ENCODE assay signal across 18 cellular contexts in the genomic region with DNA sequence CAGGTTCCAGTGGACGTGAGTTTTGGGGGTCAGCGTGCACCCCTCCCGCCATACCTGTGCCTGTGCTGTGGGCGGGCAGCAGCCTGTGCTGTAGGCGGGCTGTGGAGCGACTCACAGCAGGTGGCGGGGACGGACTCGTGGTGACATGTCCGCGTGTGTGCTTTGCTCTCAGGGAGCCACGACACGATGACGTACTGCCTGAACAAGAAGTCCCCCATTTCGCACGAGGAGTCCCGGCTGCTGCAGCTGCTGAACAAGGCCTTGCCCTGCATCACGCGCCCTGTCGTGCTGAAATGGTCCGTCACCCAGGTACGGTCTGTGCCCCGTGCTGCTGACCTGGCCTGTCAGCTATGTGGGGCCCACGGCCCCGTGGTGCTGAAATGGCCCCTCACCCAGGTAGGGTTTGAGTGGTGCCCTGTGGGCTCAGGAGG.
"Had no signal": no experiment of that assay in that cellular context is flagged by ENCODE, and none has a peak within 500 bp of the region (broad histone marks: within the 10 kb centered on the region; RNA-seq: fewer than 3 reads in every experiment).

No MANE protein-coding gene starts in this region.

- H3K27me3 ChIP-seq: breast epithelium, esophagus squamous epithelium, neural progenitor cell had no signal

- H2AFZ ChIP-seq: neural progenitor cell, parathyroid adenoma had no signal

- H3K79me2 ChIP-seq: parathyroid adenoma had no signal

- H3K27ac Mint-ChIP-seq: activated CD4-positive, alpha-beta memory T cell treated with anti-CD3 and anti-CD28 coated beads, Interleukin-2, amount 10 ng/mL, durations not matched to agents 7 days and 5 days; activated naive CD8-positive, alpha-beta T cell treated with anti-CD3 and anti-CD28 coated beads, Interleukin-2, amount 10 ng/mL, durations not matched to agents 7 days and 5 days; neural progenitor cell; type B pancreatic cell had no signal

- H3K27ac ChIP-seq: breast epithelium, esophagus squamous epithelium, neural progenitor cell, parathyroid adenoma had no signal

- H3K9ac ChIP-seq: neural progenitor cell, parathyroid adenoma had no signal

- H3K27me3 Mint-ChIP-seq: activated CD4-positive, alpha-beta memory T cell treated with anti-CD3 and anti-CD28 coated beads, Interleukin-2, amount 10 ng/mL, durations not matched to agents 7 days and 5 days; activated naive CD8-positive, alpha-beta T cell treated with anti-CD3 and anti-CD28 coated beads, Interleukin-2, amount 10 ng/mL, durations not matched to agents 7 days and 5 days; type B pancreatic cell had no signal

- ATAC-seq: right cardiac atrium had no signal

- H3K4me3 Mint-ChIP-seq: activated CD4-positive, alpha-beta memory T cell treated with anti-CD3 and anti-CD28 coated beads, Interleukin-2, amount 10 ng/mL, durations not matched to agents 7 days and 5 days; activated naive CD8-positive, alpha-beta T cell treated with anti-CD3 and anti-CD28 coated beads, Interleukin-2, amount 10 ng/mL, durations not matched to agents 7 days and 5 days; neural progenitor cell; type B pancreatic cell had no signal

- DNase-seq: activated CD4-positive, alpha-beta memory T cell treated with anti-CD3 and anti-CD28 coated beads, Interleukin-2, amount 10 ng/mL, durations not matched to agents 7 days and 5 days; activated CD4-positive, CD25-positive, alpha-beta regulatory T cell; activated CD8-positive, alpha-beta memory T cell treated with anti-CD3 and anti-CD28 coated beads, Interleukin-2, amount 50 U/mL, for 48 hours; activated naive CD8-positive, alpha-beta T cell treated with anti-CD3 and anti-CD28 coated beads, Interleukin-2, amount 10 ng/mL, durations not matched to agents 7 days and 5 days; anterior cingulate cortex; esophagus squamous epithelium; foreskin fibroblast; glutamatergic neuron; stimulated activated CD4-positive, alpha-beta T cell treated with anti-CD3 and anti-CD28 coated beads, Interleukin-2, amount 100 ng/mL, for 24 hours; stimulated activated naive CD4-positive, alpha-beta T cell; substantia nigra; T-helper 2 cell had no signal

- H3K4me3 ChIP-seq: breast epithelium, esophagus squamous epithelium, neural progenitor cell had no signal

- H3K9me3 Mint-ChIP-seq: activated CD4-positive, alpha-beta memory T cell treated with anti-CD3 and anti-CD28 coated beads, Interleukin-2, amount 10 ng/mL, durations not matched to agents 7 days and 5 days; activated naive CD8-positive, alpha-beta T cell treated with anti-CD3 and anti-CD28 coated beads, Interleukin-2, amount 10 ng/mL, durations not matched to agents 7 days and 5 days; type B pancreatic cell had no signal

- H3K36me3 ChIP-seq: breast epithelium had no signal

- H3K4me1 ChIP-seq: breast epithelium, neural progenitor cell, parathyroid adenoma had no signal

- H3K4me2 ChIP-seq: neural progenitor cell had no signal

- FAIRE-seq: TTC549 had no signal

- H3K9me3 ChIP-seq: breast epithelium, esophagus squamous epithelium had no signal
